Comparison of ENCODE assay signal across 1 cellular context in genomic region chr11:69775163-69775755, GRCh38.
TF ChIP-seq lines count a peak whose summit lies in the region.

A gene with protein sequence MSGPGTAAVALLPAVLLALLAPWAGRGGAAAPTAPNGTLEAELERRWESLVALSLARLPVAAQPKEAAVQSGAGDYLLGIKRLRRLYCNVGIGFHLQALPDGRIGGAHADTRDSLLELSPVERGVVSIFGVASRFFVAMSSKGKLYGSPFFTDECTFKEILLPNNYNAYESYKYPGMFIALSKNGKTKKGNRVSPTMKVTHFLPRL (minus strand): TSS chr11:69775341. CDS start chr11:69775084, 257 bp downstream.

TF ChIP-seq in neural cell, 6 proteins besides CTCF, POLR2A, EP300 and RAD21 (continued from another document):
- TF ChIP-seq, protein P1, sequence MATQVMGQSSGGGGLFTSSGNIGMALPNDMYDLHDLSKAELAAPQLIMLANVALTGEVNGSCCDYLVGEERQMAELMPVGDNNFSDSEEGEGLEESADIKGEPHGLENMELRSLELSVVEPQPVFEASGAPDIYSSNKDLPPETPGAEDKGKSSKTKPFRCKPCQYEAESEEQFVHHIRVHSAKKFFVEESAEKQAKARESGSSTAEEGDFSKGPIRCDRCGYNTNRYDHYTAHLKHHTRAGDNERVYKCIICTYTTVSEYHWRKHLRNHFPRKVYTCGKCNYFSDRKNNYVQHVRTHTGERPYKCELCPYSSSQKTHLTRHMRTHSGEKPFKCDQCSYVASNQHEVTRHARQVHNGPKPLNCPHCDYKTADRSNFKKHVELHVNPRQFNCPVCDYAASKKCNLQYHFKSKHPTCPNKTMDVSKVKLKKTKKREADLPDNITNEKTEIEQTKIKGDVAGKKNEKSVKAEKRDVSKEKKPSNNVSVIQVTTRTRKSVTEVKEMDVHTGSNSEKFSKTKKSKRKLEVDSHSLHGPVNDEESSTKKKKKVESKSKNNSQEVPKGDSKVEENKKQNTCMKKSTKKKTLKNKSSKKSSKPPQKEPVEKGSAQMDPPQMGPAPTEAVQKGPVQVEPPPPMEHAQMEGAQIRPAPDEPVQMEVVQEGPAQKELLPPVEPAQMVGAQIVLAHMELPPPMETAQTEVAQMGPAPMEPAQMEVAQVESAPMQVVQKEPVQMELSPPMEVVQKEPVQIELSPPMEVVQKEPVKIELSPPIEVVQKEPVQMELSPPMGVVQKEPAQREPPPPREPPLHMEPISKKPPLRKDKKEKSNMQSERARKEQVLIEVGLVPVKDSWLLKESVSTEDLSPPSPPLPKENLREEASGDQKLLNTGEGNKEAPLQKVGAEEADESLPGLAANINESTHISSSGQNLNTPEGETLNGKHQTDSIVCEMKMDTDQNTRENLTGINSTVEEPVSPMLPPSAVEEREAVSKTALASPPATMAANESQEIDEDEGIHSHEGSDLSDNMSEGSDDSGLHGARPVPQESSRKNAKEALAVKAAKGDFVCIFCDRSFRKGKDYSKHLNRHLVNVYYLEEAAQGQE (IDR thresholded peaks at IDR 0.05; ENCODE audit: borderline replicate concordance), result no peak
